In the genomic region with DNA sequence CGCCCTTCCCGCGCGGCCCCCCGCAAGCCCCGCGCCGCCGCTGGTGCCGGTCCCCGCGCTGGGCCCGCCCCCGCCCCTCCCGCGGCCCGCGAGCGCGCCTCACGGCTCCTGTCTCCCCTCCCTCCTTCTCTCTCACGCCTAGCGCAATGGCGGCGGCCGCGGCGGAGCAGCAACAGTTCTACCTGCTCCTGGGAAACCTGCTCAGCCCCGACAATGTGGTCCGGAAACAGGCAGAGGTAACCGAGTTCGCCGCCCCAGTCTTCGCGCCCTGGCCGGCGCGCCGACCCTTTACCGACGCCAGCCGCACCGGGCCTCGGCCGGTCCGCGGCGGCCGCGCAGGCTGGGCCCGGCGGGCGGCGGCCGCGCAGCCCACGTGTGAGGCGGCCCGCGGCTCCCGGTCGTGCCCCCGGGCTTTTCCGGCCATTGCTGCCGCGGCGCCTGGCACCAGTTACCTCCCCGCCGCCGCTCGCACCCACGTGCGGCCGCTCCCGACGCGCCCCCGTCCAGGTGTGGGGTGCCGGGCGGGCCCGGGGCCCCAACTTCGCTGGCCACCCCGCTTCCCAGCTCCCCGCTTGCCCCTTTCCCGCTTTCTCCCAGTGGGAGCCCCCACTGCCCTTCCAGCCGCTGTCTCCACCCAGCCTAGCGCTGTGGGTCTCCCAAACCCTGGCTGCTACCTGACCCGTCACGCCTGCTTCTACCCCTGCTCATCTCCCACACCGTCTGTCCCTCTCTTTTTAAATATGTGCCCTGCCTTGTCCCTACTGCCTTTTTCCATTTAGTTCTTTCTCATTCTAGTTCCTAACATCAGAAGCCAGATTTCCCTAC, we compare ENCODE assay signal across 8 cellular contexts. TPM values are rescaled to one million over a fixed set of nuclear protein-coding genes. Genes with fewer than 3 reads are reported as not detected.
DNase-seq lines count a peak whose midpoint lies in the region; ATAC-seq, FAIRE-seq and TF ChIP-seq lines count a peak whose summit lies in the region.

No MANE protein-coding gene starts in this region.

- ATAC-seq in HG02642 (IDR thresholded peaks at IDR 0.05; ENCODE audit: poor library complexity, unreplicated experiment) = peak; percentile 38

- peak overlapping the region; percentile 74 for H3K27ac ChIP-seq in ACC112 (ENCODE audit: low read depth, low read length)

- peak; percentile 32 for DNase-seq in GM12891 (ENCODE audit: insufficient read length, low spot score)
- DNase-seq in NCI-H226 = peak; percentile 22
- peak; percentile 0 for DNase-seq in activated naive CD8-positive, alpha-beta T cell treated with anti-CD3 and anti-CD28 coated beads, Interleukin-2, amount 50 U/mL, for 16 hours (ENCODE audit: low read depth, low spot score)
- peak; percentile 43 for DNase-seq in hepatic stellate cell (ENCODE audit: low spot score)
- peak; percentile 77 for DNase-seq in retina
- DNase-seq in NCI-H128 (lab: John Stamatoyannopoulos, UW; ENCODE audit: unreplicated experiment) = no peak

- FAIRE-seq in GM12891 (lab: Jason Lieb, UNC) = peak; percentile 58

- H3K36me3 ChIP-seq in ACC112 (ENCODE audit: insufficient read depth, low read length) = 0 out of 2 replicates have a peak, but pooled peaks cover 7% of the 10 kb centered on the region

- H2AFZ ChIP-seq in ACC112 (ENCODE audit: low read length, unreplicated experiment) = peak overlapping the region; percentile 73

- H3K27me3 ChIP-seq in ACC112 (ENCODE audit: insufficient read depth, low read length) = no peaks in the 10 kb centered on the region

- peaks cover 35% of the 10 kb centered on the region for H3K4me1 ChIP-seq in ACC112 (ENCODE audit: control insufficient read depth, insufficient read depth, low read length, unreplicated experiment)

- H3K4me3 ChIP-seq in ACC112 (ENCODE audit: low read depth, low read length) = peak overlapping the region; percentile 96

- H3K79me2 ChIP-seq in ACC112 (ENCODE audit: control insufficient read depth, insufficient read depth, low read length, unreplicated experiment) = peaks cover 54% of the 10 kb centered on the region

- TF ChIP-seq POLR2A in GM12891 (IDR thresholded peaks at IDR 0.05; ENCODE audit: low read depth, low read length) = no peak; the same call in none of the 2 replicates

TF ChIP-seq in GM12891, 5 proteins besides CTCF, POLR2A, EP300 and RAD21:
- TF ChIP-seq PAX5 (IDR thresholded peaks at IDR 0.05; ENCODE audit: insufficient read depth, low read length, severe bottlenecking) = no peak
- no peak for TF ChIP-seq POU2F2 (IDR thresholded peaks at IDR 0.05; ENCODE audit: low read depth, low read length)
- no peak for TF ChIP-seq POLR2AphosphoS5 (IDR thresholded peaks at IDR 0.05; ENCODE audit: low read depth, low read length)
- TF ChIP-seq TAF1 (IDR thresholded peaks at IDR 0.05; ENCODE audit: low read depth, low read length) = peak; percentile 30; the same call in 1 of the 2 replicates
- no peak for TF ChIP-seq SPI1 (IDR thresholded peaks at IDR 0.05; ENCODE audit: low read depth, low read length)

RNA-seq across cellular contexts. Expression of a gene that starts 23.3 kb away (rescaled TPM):
- polyA plus RNA-seq in GM12891 (2012; ENCODE audit: low read depth, missing spikeins) = 87.7 TPM
